Comparison of ENCODE assay signal across 30 cellular contexts in genomic region chr6:126764104-126764503, GRCh38.
"Had no signal": no experiment of that assay in that cellular context is flagged by ENCODE, and none has a peak within 500 bp of the region (broad histone marks: within the 10 kb centered on the region; RNA-seq: fewer than 3 reads in every experiment).

No MANE protein-coding gene starts in this region.

- ATAC-seq: foreskin keratinocyte; left lung; stimulated activated memory B cell treated with anti-CD40 and anti-IgM and Interleukin-4, amounts not matched to agents 10 μg/mL and 1 μg/mL and 100 μg/mL, for 72 hours; stimulated activated naive CD8-positive, alpha-beta T cell treated with anti-CD3 and anti-CD28 coated beads, Interleukin-15, amount 100 ng/mL, for 72 hours; T-helper 17 cell had no signal

- H3K9me3 ChIP-seq: breast epithelium, colonic mucosa, left lung, neutrophil, SK-N-SH, tibial artery had no signal

- H3K4me3 Mint-ChIP-seq: activated CD4-positive, alpha-beta memory T cell treated with anti-CD3 and anti-CD28 coated beads for 36 hours; activated CD4-positive, alpha-beta T cell treated with anti-CD3 and anti-CD28 coated beads, Interleukin-2, amount 10 ng/mL, durations not matched to agents 24 days and 14 days; central memory CD8-positive, alpha-beta T cell; nephron; stimulated activated memory B cell treated with anti-CD40 and anti-IgM and Interleukin-4, amounts not matched to agents 10 μg/mL and 1 μg/mL and 100 μg/mL, for 72 hours; stimulated activated naive CD8-positive, alpha-beta T cell treated with anti-CD3 and anti-CD28 coated beads, Interleukin-15, amount 100 ng/mL, for 72 hours; T-helper 17 cell had no signal

- DNase-seq: activated CD4-positive, alpha-beta memory T cell treated with anti-CD3 and anti-CD28 coated beads for 36 hours; activated CD4-positive, alpha-beta T cell treated with anti-CD3 and anti-CD28 coated beads, Interleukin-2, amount 10 ng/mL, durations not matched to agents 24 days and 14 days; activated CD4-positive, CD25-positive, alpha-beta regulatory T cell treated with anti-CD3 and anti-CD28 coated beads, Interleukin-2, amount 50 U/mL, for 72 hours; activated CD8-positive, alpha-beta memory T cell treated with anti-CD3 and anti-CD28 coated beads, Interleukin-2, amount 50 U/mL, for 4 hours; activated gamma-delta T cell; activated naive CD4-positive, alpha-beta T cell treated with anti-CD3 and anti-CD28 coated beads, Interleukin-2, amount 50 U/mL, for 16 hours; activated T-cell treated with anti-CD3 and anti-CD28 coated beads, Interleukin-2, amount 50 U/mL, for 1 hour; amygdala; colonic mucosa; effector CD8-positive, alpha-beta T cell; foreskin keratinocyte; kidney glomerular epithelial cell; left lung; SK-N-SH; stimulated activated CD4-positive, alpha-beta T cell treated with anti-CD3 and anti-CD28 coated beads, Interleukin-1b, Interleukin-23, amount 100 ng/mL, for 48 hours; stimulated activated CD4-positive, alpha-beta T cell treated with anti-CD3 and anti-CD28 coated beads, Interleukin-4, amount 100 ng/mL, for 4 hours; stimulated activated CD8-positive, alpha-beta memory T cell treated with anti-CD3 and anti-CD28 coated beads, Interleukin-4, amount 100 ng/mL, for 48 hours; stimulated activated naive CD8-positive, alpha-beta T cell treated with anti-CD3 and anti-CD28 coated beads, Interleukin-15, amount 100 ng/mL, for 72 hours; substantia nigra; T-helper 17 cell; T1000; tibial artery had no signal

- H3K27me3 ChIP-seq: breast epithelium, colonic mucosa, left lung, neutrophil, tibial artery had no signal

- H3K4me2 ChIP-seq: SK-N-SH, smooth muscle cell had no signal

- H3K9me3 Mint-ChIP-seq: activated CD4-positive, alpha-beta memory T cell treated with anti-CD3 and anti-CD28 coated beads for 36 hours; activated CD4-positive, alpha-beta T cell treated with anti-CD3 and anti-CD28 coated beads, Interleukin-2, amount 10 ng/mL, durations not matched to agents 24 days and 14 days; nephron; stimulated activated memory B cell treated with anti-CD40 and anti-IgM and Interleukin-4, amounts not matched to agents 10 μg/mL and 1 μg/mL and 100 μg/mL, for 72 hours; stimulated activated naive CD8-positive, alpha-beta T cell treated with anti-CD3 and anti-CD28 coated beads, Interleukin-15, amount 100 ng/mL, for 72 hours had no signal

- H3K4me3 ChIP-seq: breast epithelium, colonic mucosa, left lung, lung, smooth muscle cell, tibial artery had no signal

- H3K27me3 Mint-ChIP-seq: activated CD4-positive, alpha-beta memory T cell treated with anti-CD3 and anti-CD28 coated beads for 36 hours; activated CD4-positive, alpha-beta T cell treated with anti-CD3 and anti-CD28 coated beads, Interleukin-2, amount 10 ng/mL, durations not matched to agents 24 days and 14 days; central memory CD8-positive, alpha-beta T cell; stimulated activated memory B cell treated with anti-CD40 and anti-IgM and Interleukin-4, amounts not matched to agents 10 μg/mL and 1 μg/mL and 100 μg/mL, for 72 hours; stimulated activated naive CD8-positive, alpha-beta T cell treated with anti-CD3 and anti-CD28 coated beads, Interleukin-15, amount 100 ng/mL, for 72 hours; T-helper 17 cell had no signal

- H3K36me3 Mint-ChIP-seq: activated CD4-positive, alpha-beta memory T cell treated with anti-CD3 and anti-CD28 coated beads for 36 hours; stimulated activated memory B cell treated with anti-CD40 and anti-IgM and Interleukin-4, amounts not matched to agents 10 μg/mL and 1 μg/mL and 100 μg/mL, for 72 hours had no signal

- H3K4me1 Mint-ChIP-seq: activated CD4-positive, alpha-beta T cell treated with anti-CD3 and anti-CD28 coated beads, Interleukin-2, amount 10 ng/mL, durations not matched to agents 24 days and 14 days; central memory CD8-positive, alpha-beta T cell; stimulated activated memory B cell treated with anti-CD40 and anti-IgM and Interleukin-4, amounts not matched to agents 10 μg/mL and 1 μg/mL and 100 μg/mL, for 72 hours; stimulated activated naive CD8-positive, alpha-beta T cell treated with anti-CD3 and anti-CD28 coated beads, Interleukin-15, amount 100 ng/mL, for 72 hours; T-helper 17 cell had no signal

- H3K27ac Mint-ChIP-seq: activated CD4-positive, alpha-beta memory T cell treated with anti-CD3 and anti-CD28 coated beads for 36 hours; activated CD4-positive, alpha-beta T cell treated with anti-CD3 and anti-CD28 coated beads, Interleukin-2, amount 10 ng/mL, durations not matched to agents 24 days and 14 days; progenitor cell of endocrine pancreas; stimulated activated memory B cell treated with anti-CD40 and anti-IgM and Interleukin-4, amounts not matched to agents 10 μg/mL and 1 μg/mL and 100 μg/mL, for 72 hours; stimulated activated naive CD8-positive, alpha-beta T cell treated with anti-CD3 and anti-CD28 coated beads, Interleukin-15, amount 100 ng/mL, for 72 hours; T-helper 17 cell had no signal

- H3K36me3 ChIP-seq: breast epithelium, colonic mucosa, left lung, neutrophil, tibial artery had no signal

- H3K9ac ChIP-seq: SK-N-SH had no signal

- H3K4me1 ChIP-seq: breast epithelium, colonic mucosa, foreskin keratinocyte, left lung, tibial artery had no signal

- H3K27ac ChIP-seq: colonic mucosa, foreskin keratinocyte, left lung, neutrophil, tibial artery had no signal
